Comparison of ENCODE assay signal across 10 cellular contexts in the genomic region with DNA sequence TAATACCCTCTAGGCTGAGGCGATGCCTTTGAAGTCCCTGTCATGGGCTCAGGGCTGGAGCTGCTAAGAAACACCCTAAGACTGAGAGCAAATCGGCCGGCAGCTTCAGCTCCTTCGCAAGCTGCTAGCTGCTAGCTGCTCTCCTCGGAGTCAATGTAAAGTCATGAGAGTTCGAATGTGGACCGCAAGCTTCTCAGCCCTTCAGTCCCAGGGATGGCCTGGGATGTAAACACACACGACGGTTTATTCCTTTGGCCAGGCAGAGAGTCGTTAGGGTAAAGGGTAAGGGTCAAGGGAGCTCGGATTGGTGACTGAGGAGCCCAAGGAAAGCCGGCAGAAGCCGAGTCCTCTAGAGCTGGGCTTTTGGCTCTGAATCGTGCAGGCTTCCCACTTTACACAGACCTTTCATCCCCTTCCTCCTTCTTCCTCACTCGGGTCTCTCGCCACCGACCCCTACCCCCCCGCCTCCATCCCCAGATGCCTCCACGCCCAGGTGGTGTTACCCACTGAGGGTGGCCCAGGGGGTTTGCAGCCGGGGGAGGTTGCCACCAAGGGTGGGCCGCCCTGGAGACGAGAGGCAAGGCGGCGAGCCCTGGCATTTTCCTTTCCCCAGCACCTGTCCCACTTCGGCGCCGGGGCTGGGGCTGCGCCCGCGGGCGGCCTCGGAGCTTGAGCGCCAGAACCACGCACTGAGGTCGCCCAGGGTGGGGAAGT. TPM values are rescaled to one million over a fixed set of nuclear protein-coding genes. Genes with fewer than 3 reads are reported as not detected.
DNase-seq lines count a peak whose midpoint lies in the region; ATAC-seq and TF ChIP-seq lines count a peak whose summit lies in the region.
"Had no signal": no experiment of that assay in that cellular context is flagged by ENCODE, and none has a peak within 500 bp of the region (broad histone marks: within the 10 kb centered on the region; RNA-seq: fewer than 3 reads in every experiment).

No MANE protein-coding gene starts in this region.

- H3K4me1 ChIP-seq in mesenchymal stem cell (ENCODE audit: control insufficient read depth, insufficient read depth, low read depth, low read length) = peaks cover 2% of the 10 kb centered on the region
- peaks cover 0 to 6% (median 0%) of the 10 kb centered on the region in 4 donors for H3K4me1 ChIP-seq in tibial nerve

- no peak overlapping the region for H3K27ac Mint-ChIP-seq in activated naive CD4-positive, alpha-beta T cell treated with anti-CD3 and anti-CD28 coated beads, Interleukin-2, amount 10 ng/mL, durations not matched to agents 7 days and 5 days
- no peak overlapping the region for H3K27ac Mint-ChIP-seq in activated T-helper 17 cell treated with anti-CD3 and anti-CD28 coated beads, Interleukin-2, amount 50 U/mL, for 72 hours

- H3K36me3 ChIP-seq in mesenchymal stem cell (ENCODE audit: control insufficient read depth in 1 of 2, insufficient read depth in 2 of 2, low read depth in 1 of 2, low read length in 2 of 2) (no peaks in the 10 kb centered on the region), tibial nerve (no peaks in the 10 kb centered on the region)
- H3K36me3 ChIP-seq: esophagus muscularis mucosa had no signal

- H3K9me3 ChIP-seq in mesenchymal stem cell (ENCODE audit: control insufficient read depth, low read length) = no peaks in the 10 kb centered on the region
- no peaks in the 10 kb centered on the region for H3K9me3 ChIP-seq in tibial nerve
- H3K9me3 ChIP-seq: esophagus muscularis mucosa had no signal

- H3K27ac ChIP-seq in mesenchymal stem cell (ENCODE audit: low read length, poor library complexity, severe bottlenecking) (no peak overlapping the region), tibial nerve (peak overlapping the region; percentile 64 to 90 (median 82))

- peak overlapping the region; percentile 39 for H3K4me2 ChIP-seq in mesenchymal stem cell (ENCODE audit: low read length, poor library complexity, severe bottlenecking)

- no peak overlapping the region for H3K14ac ChIP-seq in mesenchymal stem cell (ENCODE audit: low read length in 2 of 2)

- H2BK15ac ChIP-seq in mesenchymal stem cell (ENCODE audit: low read depth, poor library complexity, severe bottlenecking) = no peak overlapping the region

- 11% methylated on average over 7 of the region's 35 CpGs for WGBS in mesenchymal stem cell
- WGBS in tibial nerve, 2 donors = 14 to 44% methylated on average over 23 to 26 of the region's 35 CpGs

- no peak overlapping the region for H3K23ac ChIP-seq in mesenchymal stem cell (ENCODE audit: low read length in 2 of 2)

- H3K27me3 Mint-ChIP-seq in activated naive CD4-positive, alpha-beta T cell treated with anti-CD3 and anti-CD28 coated beads, Interleukin-2, amount 10 ng/mL, durations not matched to agents 7 days and 5 days = peaks cover 33% of the 10 kb centered on the region
- no peaks in the 10 kb centered on the region for H3K27me3 Mint-ChIP-seq in activated T-helper 17 cell treated with anti-CD3 and anti-CD28 coated beads, Interleukin-2, amount 50 U/mL, for 72 hours

- peak overlapping the region in 1 of 2 experiments; percentile 39 for H2BK12ac ChIP-seq in mesenchymal stem cell (ENCODE audit: low read length in 2 of 2)

- H3K4ac ChIP-seq in mesenchymal stem cell (ENCODE audit: low read depth in 1 of 2, low read length in 2 of 2) = no peak overlapping the region

- H3K4me1 Mint-ChIP-seq in activated naive CD4-positive, alpha-beta T cell treated with anti-CD3 and anti-CD28 coated beads, Interleukin-2, amount 10 ng/mL, durations not matched to agents 7 days and 5 days = peaks cover 20% of the 10 kb centered on the region
- H3K4me1 Mint-ChIP-seq in activated T-helper 17 cell treated with anti-CD3 and anti-CD28 coated beads, Interleukin-2, amount 50 U/mL, for 72 hours = no peaks in the 10 kb centered on the region

- no peaks in the 10 kb centered on the region for H3K9me3 Mint-ChIP-seq in activated naive CD4-positive, alpha-beta T cell treated with anti-CD3 and anti-CD28 coated beads, Interleukin-2, amount 10 ng/mL, durations not matched to agents 7 days and 5 days
- H3K9me3 Mint-ChIP-seq in activated T-helper 17 cell treated with anti-CD3 and anti-CD28 coated beads, Interleukin-2, amount 50 U/mL, for 72 hours = no peaks in the 10 kb centered on the region

- CTCF ChIA-PET in activated naive CD4-positive, alpha-beta T cell treated with anti-CD3 and anti-CD28 coated beads, Interleukin-2, amount 10 ng/mL, durations not matched to agents 7 days and 5 days (lab: Charles Lee) = interaction anchor here (1.0 kb wide), 1 partner anchor 48 kb away, joined by 3 read pairs; no protein-coding TSS in a partner anchor

- no peak overlapping the region for H2BK5ac ChIP-seq in mesenchymal stem cell (ENCODE audit: low read depth, low read length, poor library complexity, severe bottlenecking)

- no peak overlapping the region for H3K18ac ChIP-seq in mesenchymal stem cell (ENCODE audit: low read depth in 1 of 2, low read length in 2 of 2)

- H3K27me3 ChIP-seq in mesenchymal stem cell (ENCODE audit: control insufficient read depth in 1 of 2, insufficient read depth in 1 of 2, low read length in 2 of 2) (peaks cover under 1 to 14% of the 10 kb centered on the region in 2 experiments), tibial nerve (no peaks in the 10 kb centered on the region)
- H3K27me3 ChIP-seq: esophagus muscularis mucosa had no signal

- H3K9ac ChIP-seq in mesenchymal stem cell (ENCODE audit: low read length) = no peak overlapping the region

- H4K91ac ChIP-seq in mesenchymal stem cell (ENCODE audit: low read length) = no peak overlapping the region

- no peaks in the 10 kb centered on the region for H3K36me3 Mint-ChIP-seq in activated naive CD4-positive, alpha-beta T cell treated with anti-CD3 and anti-CD28 coated beads, Interleukin-2, amount 10 ng/mL, durations not matched to agents 7 days and 5 days
- H3K36me3 Mint-ChIP-seq in activated T-helper 17 cell treated with anti-CD3 and anti-CD28 coated beads, Interleukin-2, amount 50 U/mL, for 72 hours (ENCODE audit: low read depth) = no peaks in the 10 kb centered on the region

- no peak overlapping the region for H2BK120ac ChIP-seq in mesenchymal stem cell (ENCODE audit: low read depth, low read length)

- H3K4me3 ChIP-seq in mesenchymal stem cell (ENCODE audit: insufficient read depth in 1 of 2, low read depth in 1 of 2, low read length in 2 of 2) (no peak overlapping the region), tibial nerve (peak overlapping the region in 2 of 4 donors; percentile 55)
- H3K4me3 ChIP-seq: esophagus muscularis mucosa had no signal

- peak; percentile 21 for DNase-seq in activated naive CD4-positive, alpha-beta T cell treated with anti-CD3 and anti-CD28 coated beads, Interleukin-2, amount 10 ng/mL, durations not matched to agents 7 days and 5 days
- DNase-seq in activated naive CD4-positive, alpha-beta T cell treated with anti-CD3 and anti-CD28 coated beads, Interleukin-2, amount 50 U/mL, for 16 hours = no peak
- peak; percentile 40 for DNase-seq in mesenchymal stem cell
- DNase-seq in tibial nerve (ENCODE audit: low spot score in 2 of 2) = no peak
- DNase-seq in NCI-H446 (lab: John Stamatoyannopoulos, UW) = no peak
- DNase-seq: MV-4-11 had no signal

- H4K8ac ChIP-seq in mesenchymal stem cell (ENCODE audit: low read length) = no peak overlapping the region

- H2AK5ac ChIP-seq in mesenchymal stem cell (ENCODE audit: low read length, severe bottlenecking) = no peak overlapping the region

- TF ChIP-seq CTCF in tibial nerve (IDR thresholded peaks at IDR 0.05) = no peak

- no peak for ATAC-seq in activated T-helper 17 cell treated with anti-CD3 and anti-CD28 coated beads, Interleukin-2, amount 50 U/mL, for 72 hours (replicated peaks)
- ATAC-seq in GM21723 (IDR thresholded peaks at IDR 0.05; ENCODE audit: unreplicated experiment) (no peak), HG03139 (IDR thresholded peaks at IDR 0.05; ENCODE audit: unreplicated experiment) (no peak)

- peaks cover 1% of the 10 kb centered on the region for H3K79me1 ChIP-seq in mesenchymal stem cell (replicated peaks; ENCODE audit: low read length, poor library complexity, severe bottlenecking)

- TF ChIP-seq EP300 in tibial nerve (IDR thresholded peaks at IDR 0.05) = no peak

- TF ChIP-seq POLR2A in tibial nerve (IDR thresholded peaks at IDR 0.05) = no peak

- H2AFZ ChIP-seq in mesenchymal stem cell (ENCODE audit: low read depth, low read length) = no peak overlapping the region

- peak overlapping the region; percentile 57 for H3K4me3 Mint-ChIP-seq in activated naive CD4-positive, alpha-beta T cell treated with anti-CD3 and anti-CD28 coated beads, Interleukin-2, amount 10 ng/mL, durations not matched to agents 7 days and 5 days
- peak overlapping the region; percentile 39 for H3K4me3 Mint-ChIP-seq in activated T-helper 17 cell treated with anti-CD3 and anti-CD28 coated beads, Interleukin-2, amount 50 U/mL, for 72 hours

RNA-seq across cellular contexts. Expression of gene BCORL1, which starts 3.1 kb away (rescaled TPM):
- 10 to 100 TPM in 1 of 2 donors, 1 to 10 TPM in 1; 8.4 to 11.7 TPM for total RNA-seq in activated T-helper 17 cell treated with anti-CD3 and anti-CD28 coated beads, Interleukin-2, amount 50 U/mL, for 72 hours
- 6.8 TPM for polyA plus RNA-seq in mesenchymal stem cell (2013, experiment 1 of 2)
- polyA plus RNA-seq in mesenchymal stem cell (2013, experiment 2 of 2) = 6.1 TPM
- 10 to 100 TPM in 1 of 4 donors, 1 to 10 TPM in 3; 4.7 to 10.0 (median 9.0) TPM for total RNA-seq in tibial nerve

Comparison
In these comparisons a context has a peak if more than half of its experiments do, and no peak if none do; other contexts are left out.
1. DNase-seq: peak in activated naive CD4-positive, alpha-beta T cell treated with anti-CD3 and anti-CD28 coated beads, Interleukin-2, amount 10 ng/mL, durations not matched to agents 7 days and 5 days (single experiment) and mesenchymal stem cell (single experiment); none in activated naive CD4-positive, alpha-beta T cell treated with anti-CD3 and anti-CD28 coated beads, Interleukin-2, amount 50 U/mL, for 16 hours (single experiment), tibial nerve (0 of 2) and NCI-H446 (0 of 2).